ENCODE assay signal across 14 cellular contexts in the genomic region with DNA sequence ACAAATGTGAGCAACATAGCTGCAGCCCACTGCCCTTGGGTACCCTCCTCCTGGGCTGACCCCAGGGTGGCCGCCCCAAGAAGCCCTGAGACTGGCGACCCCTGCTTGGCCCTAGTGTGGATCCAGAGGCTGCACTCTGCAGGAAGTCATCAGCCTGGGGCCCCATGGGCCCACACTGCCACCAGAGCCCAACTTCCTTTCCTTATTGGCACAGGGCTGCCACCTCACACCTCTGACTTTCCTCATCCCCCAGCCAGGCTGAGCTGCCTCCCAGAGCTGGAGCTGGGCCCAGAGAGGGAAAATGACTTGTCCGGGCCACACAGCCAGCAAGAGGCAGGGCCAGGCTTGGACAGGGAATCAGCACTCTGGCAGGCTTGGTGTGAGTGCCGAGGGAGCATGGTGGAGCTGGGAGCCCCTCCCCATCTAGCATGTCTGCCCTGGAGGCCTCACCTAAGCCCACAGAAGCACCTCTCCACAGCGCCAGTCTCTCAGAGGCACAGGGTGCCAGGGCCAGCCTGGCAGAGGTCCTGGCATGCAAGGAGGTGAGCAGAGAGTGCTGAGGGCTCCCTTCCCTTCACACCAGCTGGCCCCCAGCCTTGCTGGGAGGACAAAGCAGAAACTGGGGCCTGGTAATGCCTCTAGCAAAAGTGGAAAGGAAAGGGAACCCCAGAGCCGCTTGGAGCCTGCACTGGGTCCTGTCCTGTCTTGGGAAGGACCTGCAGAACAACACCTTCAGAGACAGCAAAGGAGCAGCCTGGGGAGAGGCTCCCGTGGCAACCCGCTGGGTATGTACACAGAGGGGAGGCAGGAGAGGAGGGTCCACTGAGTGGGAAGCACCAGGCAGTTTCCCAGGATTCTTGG. TPM values are rescaled to one million over a fixed set of nuclear protein-coding genes. Genes with fewer than 3 reads are reported as not detected.
DNase-seq lines count a peak whose midpoint lies in the region; ATAC-seq, FAIRE-seq and TF ChIP-seq lines count a peak whose summit lies in the region.
"Had no signal": no experiment of that assay in that cellular context is flagged by ENCODE, and none has a peak within 500 bp of the region (broad histone marks: within the 10 kb centered on the region; RNA-seq: fewer than 3 reads in every experiment).

No MANE protein-coding gene starts in this region.

- H3K27ac ChIP-seq in C4-2B (peak overlapping the region; percentile 17), keratinocyte (ENCODE audit: control insufficient read depth, insufficient read depth, low read length) (no peak overlapping the region)
- H3K27ac ChIP-seq: ascending aorta, esophagus muscularis mucosa had no signal

- H3K27me3 Mint-ChIP-seq in osteocyte (ENCODE audit: unreplicated experiment): peaks cover 20% of the 10 kb centered on the region
- H3K27me3 Mint-ChIP-seq in natural killer cell treated with Interleukin-12 subunit alpha and Interleukin-12 subunit beta and Interleukin-15 and Interleukin-18, amount 100 ng/mL, for 72 hours: peaks cover 7 to 13% of the 10 kb centered on the region in 2 donors

- H3K9ac ChIP-seq in keratinocyte (ENCODE audit: control insufficient read depth, extremely low read depth, insufficient read depth, low read length): no peak overlapping the region

- dilution Hi-C loops in keratinocyte (cut with MboI; ENCODE audit: extremely low pct_ligation_motif_present, low sequenced_read_pairs): no loop called here

- H3K9me3 Mint-ChIP-seq in osteocyte (ENCODE audit: unreplicated experiment): no peaks in the 10 kb centered on the region
- no peaks in the 10 kb centered on the region for H3K9me3 Mint-ChIP-seq in natural killer cell treated with Interleukin-12 subunit alpha and Interleukin-12 subunit beta and Interleukin-15 and Interleukin-18, amount 100 ng/mL, for 72 hours
- H3K9me3 Mint-ChIP-seq: naive thymus-derived CD4-positive, alpha-beta T cell; T-helper 1 cell treated with Interleukin-12 subunit alpha and Interleukin-12 subunit beta and Interleukin-4 antibody, amounts not matched to agents 30 μg/mL and 1 μg/mL, for 36 hours had no signal

- H3K4me1 Mint-ChIP-seq in osteocyte (ENCODE audit: unreplicated experiment): peaks cover 12% of the 10 kb centered on the region
- H3K4me1 Mint-ChIP-seq in natural killer cell treated with Interleukin-12 subunit alpha and Interleukin-12 subunit beta and Interleukin-15 and Interleukin-18, amount 100 ng/mL, for 72 hours (ENCODE audit: low read depth in 2 of 2): no peaks in the 10 kb centered on the region

- peaks cover 38% of the 10 kb centered on the region for H3K27me3 ChIP-seq in keratinocyte (ENCODE audit: control insufficient read depth, extremely low read depth, insufficient read depth, low read length)

- H2AFZ ChIP-seq in keratinocyte (ENCODE audit: control insufficient read depth, low read length): no peak overlapping the region

- TF ChIP-seq CTCF in C4-2B (conservative IDR thresholded peaks at IDR 0.05): no peak
- no peak for TF ChIP-seq CTCF in cardiac fibroblast (IDR thresholded peaks at IDR 0.05; ENCODE audit: low read depth, low read length)
- no peak for TF ChIP-seq CTCF in keratinocyte (optimal IDR thresholded peaks at IDR 0.05 in 1 of 3, IDR thresholded peaks at IDR 0.05 in 1 of 3, conservative IDR thresholded peaks at IDR 0.05 in 1 of 3; ENCODE audit: extremely low read depth in 1 of 3, insufficient read depth in 2 of 3, low read length in 3 of 3)
- no peak for TF ChIP-seq CTCF in osteocyte (IDR thresholded peaks at IDR 0.05)

- H3K9me3 ChIP-seq in keratinocyte (ENCODE audit: control insufficient read depth, low read depth, low read length): no peaks in the 10 kb centered on the region
- H3K9me3 ChIP-seq: ascending aorta, esophagus muscularis mucosa had no signal

- H3K4me2 ChIP-seq in keratinocyte (ENCODE audit: control insufficient read depth, extremely low read depth, insufficient read depth, low read depth, low read length): peak overlapping the region; percentile 14

- no peaks in the 10 kb centered on the region for H3K36me3 Mint-ChIP-seq in osteocyte (ENCODE audit: unreplicated experiment)
- H3K36me3 Mint-ChIP-seq in natural killer cell treated with Interleukin-12 subunit alpha and Interleukin-12 subunit beta and Interleukin-15 and Interleukin-18, amount 100 ng/mL, for 72 hours: no peaks in the 10 kb centered on the region

- ATAC-seq in GM21381 (IDR thresholded peaks at IDR 0.05; ENCODE audit: unreplicated experiment) (no peak), HG03521 (IDR thresholded peaks at IDR 0.05; ENCODE audit: unreplicated experiment) (no peak)
- no peak for ATAC-seq in natural killer cell treated with Interleukin-12 subunit alpha and Interleukin-12 subunit beta and Interleukin-15 and Interleukin-18, amount 100 ng/mL, for 72 hours
- ATAC-seq: naive thymus-derived CD4-positive, alpha-beta T cell had no signal

- H3K36me3 ChIP-seq in keratinocyte (ENCODE audit: control insufficient read depth in 2 of 2, extremely low read depth in 1 of 2, insufficient read depth in 2 of 2, low read length in 2 of 2): no peaks in the 10 kb centered on the region
- H3K36me3 ChIP-seq: ascending aorta, esophagus muscularis mucosa had no signal

- DNase-seq in HT1080 (ENCODE audit: low read depth): peak; percentile 38
- peak; percentile 29 to 39 for DNase-seq in cardiac fibroblast (ENCODE audit: low read depth in 2 of 2)
- DNase-seq in keratinocyte (ENCODE audit: low read depth, low spot score): no peak
- no peak for DNase-seq in osteocyte (ENCODE audit: extremely low spot score, unreplicated experiment)
- no peak for DNase-seq in natural killer cell treated with Interleukin-12 subunit alpha and Interleukin-12 subunit beta and Interleukin-15 and Interleukin-18, amount 100 ng/mL, for 72 hours (ENCODE audit: low spot score)
- DNase-seq: Calu3; naive thymus-derived CD4-positive, alpha-beta T cell; NCI-H1436 treated with DMSO at 0.1 percent for 48 hours had no signal

- no peaks in the 10 kb centered on the region for H3K9me1 ChIP-seq in keratinocyte (ENCODE audit: control insufficient read depth, extremely low read depth, insufficient read depth, low read length)

- no peak overlapping the region for H3K27ac Mint-ChIP-seq in osteocyte (ENCODE audit: unreplicated experiment)
- no peak overlapping the region for H3K27ac Mint-ChIP-seq in natural killer cell treated with Interleukin-12 subunit alpha and Interleukin-12 subunit beta and Interleukin-15 and Interleukin-18, amount 100 ng/mL, for 72 hours
- H3K27ac Mint-ChIP-seq: T-helper 1 cell treated with Interleukin-12 subunit alpha and Interleukin-12 subunit beta and Interleukin-4 antibody, amounts not matched to agents 30 μg/mL and 1 μg/mL, for 36 hours had no signal

- H3K79me2 ChIP-seq in keratinocyte (ENCODE audit: control insufficient read depth, insufficient read depth, low read length): no peaks in the 10 kb centered on the region

- no peak overlapping the region for H3K4me3 Mint-ChIP-seq in osteocyte (ENCODE audit: unreplicated experiment)
- no peak overlapping the region for H3K4me3 Mint-ChIP-seq in natural killer cell treated with Interleukin-12 subunit alpha and Interleukin-12 subunit beta and Interleukin-15 and Interleukin-18, amount 100 ng/mL, for 72 hours
- H3K4me3 Mint-ChIP-seq: T-helper 1 cell treated with Interleukin-12 subunit alpha and Interleukin-12 subunit beta and Interleukin-4 antibody, amounts not matched to agents 30 μg/mL and 1 μg/mL, for 36 hours had no signal

- no peaks in the 10 kb centered on the region for H4K20me1 ChIP-seq in keratinocyte (ENCODE audit: control insufficient read depth, extremely low read depth, insufficient read depth, low read length)

- FAIRE-seq in keratinocyte (lab: Jason Lieb, UNC): no peak

- peaks cover 7% of the 10 kb centered on the region for H3K4me1 ChIP-seq in keratinocyte (ENCODE audit: control insufficient read depth, extremely low read depth, insufficient read depth, low read length)

- H3K4me3 ChIP-seq in cardiac fibroblast (replicated peaks in 1 of 2; ENCODE audit: low read depth in 2 of 2, low read length in 2 of 2) (no peak overlapping the region), keratinocyte (ENCODE audit: control insufficient read depth in 2 of 3, extremely low read depth in 1 of 3, insufficient read depth in 2 of 3, low read depth in 1 of 3, low read length in 3 of 3) (no peak overlapping the region)
- H3K4me3 ChIP-seq: ascending aorta, esophagus muscularis mucosa had no signal

RNA-seq across cellular contexts. Expression of a gene that starts 3.2 kb away (rescaled TPM):
- 0.03 and 0.19 TPM in 2 replicates for total RNA-seq in HT1080 (2014; rRNA removed; shearing (Covaris generic))
- polyA plus RNA-seq in HT1080 (2015; cell fraction: cytosol; rRNA removed): 0.02 and 0.33 TPM in 2 replicates
- 0.14 and 0.17 TPM in 2 replicates for polyA plus RNA-seq in HT1080 (2015; cell fraction: nucleus; rRNA removed)
- 0.95 to 1.6 TPM (median 1.1 TPM) in 3 replicates for polyA plus RNA-seq in keratinocyte
- polyA plus RNA-seq in keratinocyte (2011; ENCODE audit: low read depth): 2.8 TPM
- polyA plus RNA-seq in keratinocyte (2011; cell fraction: cytosol; rRNA removed): 1.5 TPM in 2 replicates
- 1.4 and 1.9 TPM in 2 replicates for polyA plus RNA-seq in keratinocyte (2011; cell fraction: nucleus; rRNA removed)
- 1.1 and 4.3 TPM in 2 replicates for polyA plus RNA-seq in keratinocyte (2012; ENCODE audit: low replicate concordance)
- 1.9 to 3.3 TPM (median 2.1 TPM) in 3 replicates for polyA minus RNA-seq in keratinocyte
- polyA minus RNA-seq in keratinocyte (2011; cell fraction: cytosol; rRNA and poly(A)+ RNA removed): 2.7 TPM
- 0.74 and 1.2 TPM in 2 replicates for polyA minus RNA-seq in keratinocyte (2011; cell fraction: nucleus; rRNA and poly(A)+ RNA removed)
- total RNA-seq in osteocyte: 3.5 and 3.8 TPM in 2 replicates
- total RNA-seq in natural killer cell treated with Interleukin-12 subunit alpha and Interleukin-12 subunit beta and Interleukin-15 and Interleukin-18, amount 100 ng/mL, for 72 hours: under 1 TPM in 1 of 2 donors, not detected in 1; 0.19 TPM
- polyA plus RNA-seq: naive thymus-derived CD4-positive, alpha-beta T cell had no signal

Comparison
In these comparisons a context has a peak if more than half of its experiments do, and no peak if none do; other contexts are left out.
1. DNase-seq: peak in HT1080 (single experiment) and cardiac fibroblast (2 of 2); none in keratinocyte (single experiment), osteocyte (single experiment) and natural killer cell treated with Interleukin-12 subunit alpha and Interleukin-12 subunit beta and Interleukin-15 and Interleukin-18, amount 100 ng/mL, for 72 hours (single experiment).